ENCODE assay signal across 1 cellular context in the genomic region with DNA sequence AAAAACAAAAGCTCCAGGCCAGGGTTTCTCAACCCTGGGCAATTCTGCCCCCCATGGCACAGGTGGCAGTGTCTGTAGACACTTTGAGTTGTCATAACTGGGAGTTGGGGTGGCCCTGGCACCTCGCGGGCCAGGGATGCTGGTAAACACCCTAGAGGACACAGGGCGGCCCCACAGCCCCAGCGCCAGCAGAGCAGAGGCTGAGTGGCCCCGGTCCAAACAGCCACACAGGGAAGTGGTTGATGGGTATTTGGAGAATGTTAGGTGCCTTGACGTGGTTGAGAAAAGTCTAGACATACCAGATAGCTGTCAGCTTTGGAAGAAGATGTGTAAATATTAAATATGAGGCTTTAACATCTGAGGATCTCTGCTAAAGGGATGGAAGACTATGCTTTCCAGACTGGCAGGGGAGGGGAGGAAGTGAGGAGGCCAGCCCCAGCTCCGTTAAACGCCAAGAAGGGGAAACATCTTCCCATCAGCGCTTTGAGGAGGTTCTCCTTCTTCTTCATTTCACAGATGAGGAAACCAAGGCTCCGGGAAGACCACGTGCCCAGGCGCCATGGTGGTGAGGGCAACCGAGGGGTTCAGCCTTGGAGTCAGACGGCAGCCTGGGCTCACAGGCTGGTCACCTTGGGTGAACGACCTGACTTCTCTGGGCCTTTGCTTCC.
TF ChIP-seq lines count a peak whose summit lies in the region.

No MANE protein-coding gene starts in this region.

TF ChIP-seq in IMR-90, 13 proteins besides CTCF, POLR2A, EP300 and RAD21 (continued from another document):
- TF ChIP-seq, protein P1, sequence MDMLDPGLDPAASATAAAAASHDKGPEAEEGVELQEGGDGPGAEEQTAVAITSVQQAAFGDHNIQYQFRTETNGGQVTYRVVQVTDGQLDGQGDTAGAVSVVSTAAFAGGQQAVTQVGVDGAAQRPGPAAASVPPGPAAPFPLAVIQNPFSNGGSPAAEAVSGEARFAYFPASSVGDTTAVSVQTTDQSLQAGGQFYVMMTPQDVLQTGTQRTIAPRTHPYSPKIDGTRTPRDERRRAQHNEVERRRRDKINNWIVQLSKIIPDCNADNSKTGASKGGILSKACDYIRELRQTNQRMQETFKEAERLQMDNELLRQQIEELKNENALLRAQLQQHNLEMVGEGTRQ (IDR thresholded peaks at IDR 0.05; ENCODE audit: low read depth, low read length), result no peak
